In the genomic region with DNA sequence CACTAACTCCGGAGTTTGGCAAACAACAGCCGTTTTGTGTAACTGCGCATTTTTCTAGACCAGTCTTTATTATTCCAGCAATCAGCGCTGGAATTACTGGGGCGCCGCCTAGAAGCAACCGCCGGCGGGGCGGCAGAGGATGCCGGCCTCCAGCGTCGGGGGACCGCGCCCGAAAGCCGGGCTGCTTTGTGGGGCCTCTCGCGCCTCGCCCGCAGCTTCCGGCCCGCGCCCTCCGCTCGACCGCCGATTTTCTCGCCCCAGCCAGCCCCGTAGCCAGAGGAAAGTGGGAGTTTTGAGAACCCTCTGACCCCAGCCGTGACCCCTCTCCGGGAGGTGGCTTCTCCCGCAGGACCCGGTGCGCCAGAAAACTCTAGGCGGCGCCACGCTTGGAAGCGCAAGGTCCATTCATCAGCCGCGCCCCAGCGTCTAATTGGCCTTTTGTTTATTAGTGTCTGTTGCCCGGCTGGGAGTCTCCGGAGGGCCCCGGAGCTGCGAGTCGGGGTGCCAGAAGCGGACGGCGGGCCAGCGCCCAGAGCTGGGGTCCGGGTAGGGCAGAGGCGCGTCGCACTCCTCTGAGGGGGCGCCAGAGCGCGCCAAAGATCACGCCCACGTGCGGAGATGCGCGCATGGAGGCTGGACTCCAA, we compare ENCODE assay signal across 17 cellular contexts. TPM values are rescaled to one million over a fixed set of nuclear protein-coding genes. Genes with fewer than 3 reads are reported as not detected.
DNase-seq lines count a peak whose midpoint lies in the region; ATAC-seq, FAIRE-seq and TF ChIP-seq lines count a peak whose summit lies in the region.
"Had no signal": no experiment of that assay in that cellular context is flagged by ENCODE, and none has a peak within 500 bp of the region (broad histone marks: within the 10 kb centered on the region; RNA-seq: fewer than 3 reads in every experiment).

No MANE protein-coding gene starts in this region.

- H3K79me2 ChIP-seq in keratinocyte (ENCODE audit: control insufficient read depth, insufficient read depth, low read length) = no peaks in the 10 kb centered on the region

- H3K9me1 ChIP-seq in keratinocyte (ENCODE audit: control insufficient read depth, extremely low read depth, insufficient read depth, low read length) = no peaks in the 10 kb centered on the region

- H3K9me3 Mint-ChIP-seq in brain = peaks cover 0 to 5% (median 0%) of the 10 kb centered on the region in 5 experiments
- H3K9me3 Mint-ChIP-seq: activated CD4-positive, alpha-beta memory T cell treated with anti-CD3 and anti-CD28 coated beads, Interleukin-2, amount 10 ng/mL, durations not matched to agents 7 days and 5 days; CD4-positive, alpha-beta T cell; stimulated activated naive CD8-positive, alpha-beta T cell treated with anti-CD3 and anti-CD28 coated beads, Interleukin-15, Interleukin-2, amounts not matched to agents 100 ng/mL and 50 ng/mL, for 24 hours had no signal

- TF ChIP-seq CTCF in GM10266 (IDR thresholded peaks at IDR 0.05; ENCODE audit: control insufficient read depth, insufficient read depth, low read depth, missing control alignments) (peak; percentile 13), brain (conservative IDR thresholded peaks at IDR 0.05) (peak; percentile 28 to 70), keratinocyte (optimal IDR thresholded peaks at IDR 0.05 in 1 of 3, IDR thresholded peaks at IDR 0.05 in 1 of 3, conservative IDR thresholded peaks at IDR 0.05 in 1 of 3; ENCODE audit: extremely low read depth in 1 of 3, insufficient read depth in 2 of 3, low read length in 3 of 3) (peak; percentile 11 to 40 (median 34))

- H3K4me2 ChIP-seq in keratinocyte (ENCODE audit: control insufficient read depth, extremely low read depth, insufficient read depth, low read depth, low read length) (peak overlapping the region; percentile 64), skeletal muscle satellite cell (ENCODE audit: low read length) (peak overlapping the region; percentile 15)

- H3K9me3 ChIP-seq in keratinocyte (ENCODE audit: control insufficient read depth, low read depth, low read length) = no peaks in the 10 kb centered on the region
- no peaks in the 10 kb centered on the region for H3K9me3 ChIP-seq in skeletal muscle satellite cell (replicated peaks; ENCODE audit: low read length)
- H3K9me3 ChIP-seq: lower lobe of right lung had no signal

- H4K20me1 ChIP-seq in keratinocyte (ENCODE audit: control insufficient read depth, extremely low read depth, insufficient read depth, low read length) = no peaks in the 10 kb centered on the region

- no peak for FAIRE-seq in keratinocyte (lab: Jason Lieb, UNC)

- peaks cover 7% of the 10 kb centered on the region for H3K4me1 ChIP-seq in keratinocyte (ENCODE audit: control insufficient read depth, extremely low read depth, insufficient read depth, low read length)
- H3K4me1 ChIP-seq in skeletal muscle satellite cell (ENCODE audit: control insufficient read depth, insufficient read depth, low read length) = no peaks in the 10 kb centered on the region
- H3K4me1 ChIP-seq: lower lobe of right lung had no signal

- no peaks in the 10 kb centered on the region for H3K36me3 ChIP-seq in keratinocyte (ENCODE audit: control insufficient read depth in 2 of 2, extremely low read depth in 1 of 2, insufficient read depth in 2 of 2, low read length in 2 of 2)
- H3K36me3 ChIP-seq in skeletal muscle satellite cell (ENCODE audit: insufficient read depth, low read length) = no peaks in the 10 kb centered on the region
- H3K36me3 ChIP-seq: lower lobe of right lung had no signal

- H3K9ac ChIP-seq in keratinocyte (ENCODE audit: control insufficient read depth, extremely low read depth, insufficient read depth, low read length) (no peak overlapping the region), skeletal muscle satellite cell (ENCODE audit: low read depth, low read length) (no peak overlapping the region)

- no peak for TF ChIP-seq POLR2A in erythroblast (IDR thresholded peaks at IDR 0.05; ENCODE audit: low read length)

- peaks cover 85% of the 10 kb centered on the region for H3K27me3 Mint-ChIP-seq in brain

- peaks cover 61% of the 10 kb centered on the region for H3K4me1 Mint-ChIP-seq in brain

- H2AFZ ChIP-seq in keratinocyte (ENCODE audit: control insufficient read depth, low read length) = peak overlapping the region; percentile 33

- peak overlapping the region in 2 of 3 experiments; percentile 49 for H3K4me3 ChIP-seq in keratinocyte (ENCODE audit: control insufficient read depth in 2 of 3, extremely low read depth in 1 of 3, insufficient read depth in 2 of 3, low read depth in 1 of 3, low read length in 3 of 3)
- no peak overlapping the region for H3K4me3 ChIP-seq in skeletal muscle satellite cell (ENCODE audit: low read length)
- H3K4me3 ChIP-seq: lower lobe of right lung had no signal

- dilution Hi-C loops in keratinocyte (cut with MboI; ENCODE audit: extremely low pct_ligation_motif_present, low sequenced_read_pairs) = no loop called here

- peaks cover 47% of the 10 kb centered on the region for H3K27me3 ChIP-seq in keratinocyte (ENCODE audit: control insufficient read depth, extremely low read depth, insufficient read depth, low read length)
- H3K27me3 ChIP-seq in skeletal muscle satellite cell (ENCODE audit: control insufficient read depth, insufficient read depth, low read length) = peaks cover 78% of the 10 kb centered on the region

- no peak for DNase-seq in GM10266 (ENCODE audit: extremely low spot score)
- no peak for DNase-seq in keratinocyte (ENCODE audit: low read depth, low spot score)
- DNase-seq in GOT3 (lab: John Stamatoyannopoulos, UW) = no peak
- DNase-seq in erythroblast (lab: John Stamatoyannopoulos, UW) = no peak
- no peak for DNase-seq in stimulated activated CD4-positive, alpha-beta T cell treated with anti-CD3 and anti-CD28 coated beads, Interleukin-15, amount 100 ng/mL, for 24 hours
- DNase-seq: activated CD4-positive, alpha-beta memory T cell treated with anti-CD3 and anti-CD28 coated beads, Interleukin-2, amount 10 ng/mL, durations not matched to agents 7 days and 5 days; CD4-positive, alpha-beta T cell; cerebellar nuclear complex; lower lobe of right lung; NCI-H2171 treated with DMSO at 0.1 percent for 48 hours; stimulated activated CD4-positive, alpha-beta T cell treated with anti-CD3 and anti-CD28 coated beads, Interleukin-4, amount 100 ng/mL, for 4 hours; T-helper 2 cell had no signal

- H3K36me3 Mint-ChIP-seq in brain = no peaks in the 10 kb centered on the region

- peak overlapping the region in 4 of 5 experiments; percentile 62 to 99 (median 93) for H3K27ac Mint-ChIP-seq in brain
- H3K27ac Mint-ChIP-seq: CD4-positive, alpha-beta T cell; stimulated activated naive CD8-positive, alpha-beta T cell treated with anti-CD3 and anti-CD28 coated beads, Interleukin-15, Interleukin-2, amounts not matched to agents 100 ng/mL and 50 ng/mL, for 24 hours had no signal

- peak overlapping the region; percentile 65 to 93 (median 81) for H3K4me3 Mint-ChIP-seq in brain
- H3K4me3 Mint-ChIP-seq: CD4-positive, alpha-beta T cell; stimulated activated naive CD8-positive, alpha-beta T cell treated with anti-CD3 and anti-CD28 coated beads, Interleukin-15, Interleukin-2, amounts not matched to agents 100 ng/mL and 50 ng/mL, for 24 hours had no signal

- no peak for ATAC-seq in GM21723 (IDR thresholded peaks at IDR 0.05; ENCODE audit: unreplicated experiment)
- ATAC-seq: lower lobe of right lung had no signal

- H3K27ac ChIP-seq in keratinocyte (ENCODE audit: control insufficient read depth, insufficient read depth, low read length) = no peak overlapping the region
- H3K27ac ChIP-seq: lower lobe of right lung had no signal

RNA-seq across cellular contexts. Expression of gene EMX2, which starts 10.7 kb away (rescaled TPM):
- polyA plus RNA-seq in brain (ENCODE audit: insufficient read depth, low read depth, low replicate concordance) (11.4 TPM), keratinocyte (1.2 to 2.8 TPM (median 2.4 TPM) in 3 replicates)
- polyA plus RNA-seq in keratinocyte (2011; ENCODE audit: low read depth) = 3.0 TPM
- polyA plus RNA-seq in keratinocyte (2011; cell fraction: cytosol; rRNA removed) = 3.1 and 3.2 TPM in 2 replicates
- polyA plus RNA-seq in keratinocyte (2011; cell fraction: nucleus; rRNA removed) = 1.4 and 2.1 TPM in 2 replicates
- 1.5 and 3.1 TPM in 2 replicates for polyA plus RNA-seq in keratinocyte (2012; ENCODE audit: low replicate concordance)
- polyA minus RNA-seq in keratinocyte = 0.23 to 0.32 TPM (median 0.30 TPM) in 3 replicates
- polyA minus RNA-seq in keratinocyte (2011; cell fraction: cytosol; rRNA and poly(A)+ RNA removed) = not detected
- polyA minus RNA-seq in keratinocyte (2011; cell fraction: nucleus; rRNA and poly(A)+ RNA removed) = not detected in 2 replicates
- total RNA-seq in skeletal muscle satellite cell (2012; rRNA removed) = 0.76 and 0.87 TPM in 2 replicates
- total RNA-seq: activated CD4-positive, alpha-beta memory T cell treated with anti-CD3 and anti-CD28 coated beads, Interleukin-2, amount 10 ng/mL, durations not matched to agents 7 days and 5 days; CD4-positive, alpha-beta T cell; lower lobe of right lung; M059J had no signal
